Comparison of ENCODE assay signal across 1 cellular context in genomic region chr1:115534-115933, GRCh38.
A peak's percentile ranks its signal among the peaks of the same experiment; 100 is the strongest.
TF ChIP-seq lines count a peak whose summit lies in the region.

No MANE protein-coding gene starts in this region.

TF ChIP-seq in K562, 482 proteins besides CTCF, POLR2A, EP300 and RAD21 (continued from another document):
- 0 out of 2 replicates have a peak, but pooled peaks have one; percentile 46 for TF ChIP-seq ARID3A (IDR thresholded peaks at IDR 0.05; ENCODE audit: borderline replicate concordance, low read depth, low read length)
- peak; percentile 31; the same call in 1 of the 2 replicates for TF ChIP-seq PKNOX1 (IDR thresholded peaks at IDR 0.05)
- peak; percentile 89 for TF ChIP-seq CBFA2T3 (IDR thresholded peaks at IDR 0.05)
- TF ChIP-seq FOXK2 (conservative IDR thresholded peaks at IDR 0.05 in 1 of 2, IDR thresholded peaks at IDR 0.05 in 1 of 2; ENCODE audit: low read depth in 2 of 2), result peak; percentile 21 to 26; a peak in 1 of 4 replicates
- peak; percentile 58; the same call in 1 of the 2 replicates for TF ChIP-seq SMAD4 (CRISPR knock-in tag; conservative IDR thresholded peaks at IDR 0.05)
